Comparison of ENCODE assay signal across 9 cellular contexts in the genomic region with DNA sequence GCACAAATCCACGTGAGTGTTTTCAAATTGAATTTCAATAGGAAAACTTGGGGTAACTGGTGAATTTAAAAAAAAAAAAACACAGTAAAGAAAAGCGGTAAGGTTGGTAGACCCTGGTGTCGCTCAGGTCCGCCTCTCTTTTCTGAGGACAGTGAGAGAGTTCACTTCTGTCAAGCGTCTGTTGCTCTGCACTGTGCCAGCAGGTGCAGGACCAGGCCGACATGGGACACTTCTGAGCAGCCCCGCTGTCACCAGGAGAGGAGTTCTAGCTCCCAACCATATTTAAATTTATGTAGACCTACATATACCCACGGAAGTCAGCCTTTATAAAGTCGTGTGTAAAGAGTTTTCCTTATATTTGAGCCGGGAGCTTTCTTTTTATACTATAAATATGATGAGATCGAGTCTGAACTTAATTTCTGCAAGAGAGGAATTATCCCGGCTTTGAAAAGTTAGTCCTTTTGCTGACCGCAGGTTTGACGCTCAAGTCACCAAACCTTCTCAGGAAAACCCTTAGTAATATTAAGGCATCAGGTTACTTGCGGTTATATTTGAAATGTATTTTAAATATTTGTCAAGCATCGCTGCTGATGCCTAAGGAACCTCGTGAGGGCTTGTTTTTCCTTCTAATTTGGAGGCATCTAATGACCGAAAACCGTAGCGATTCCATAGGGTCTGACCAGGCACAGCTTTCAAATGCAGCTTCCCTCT. TPM values are rescaled to one million over a fixed set of nuclear protein-coding genes. Genes with fewer than 3 reads are reported as not detected.
DNase-seq lines count a peak whose midpoint lies in the region; ATAC-seq and FAIRE-seq lines count a peak whose summit lies in the region.
"Had no signal": no experiment of that assay in that cellular context is flagged by ENCODE, and none has a peak within 500 bp of the region (broad histone marks: within the 10 kb centered on the region; RNA-seq: fewer than 3 reads in every experiment).

No MANE protein-coding gene starts in this region.

- H3K36me3 ChIP-seq in esophagus (ENCODE audit: control insufficient read depth in 2 of 2, insufficient read depth in 2 of 2, low read length in 1 of 2) (no peaks in the 10 kb centered on the region), small intestine (ENCODE audit: control insufficient read depth in 2 of 2, insufficient read depth in 2 of 2, low read length in 2 of 2) (no peaks in the 10 kb centered on the region)

- H3K27me3 ChIP-seq in esophagus (ENCODE audit: control insufficient read depth in 1 of 2, insufficient read depth in 2 of 2, low read length in 2 of 2) (peaks cover 6 to 7% of the 10 kb centered on the region in 2 donors), small intestine (ENCODE audit: control insufficient read depth in 2 of 2, insufficient read depth in 2 of 2, low read length in 2 of 2) (peaks cover 3 to 4% of the 10 kb centered on the region in 2 donors)

- no peak for DNase-seq in Right ventricle myocardium superior
- no peak for DNase-seq in Right ventricle myocardium inferior (ENCODE audit: missing footprints)
- DNase-seq in activated CD4-positive, alpha-beta T cell treated with anti-CD3 and anti-CD28 coated beads for 36 hours = peak; percentile 77
- peak; percentile 38 for DNase-seq in small intestine
- no peak for DNase-seq in iPS-NIHi11 (ENCODE audit: low spot score)
- DNase-seq in nucleus accumbens (lab: John Stamatoyannopoulos, UW) = no peak

- H3K27ac Mint-ChIP-seq in activated CD4-positive, alpha-beta T cell treated with anti-CD3 and anti-CD28 coated beads for 36 hours = peak overlapping the region; percentile 100

- no peaks in the 10 kb centered on the region for H3K9me3 Mint-ChIP-seq in activated CD4-positive, alpha-beta T cell treated with anti-CD3 and anti-CD28 coated beads for 36 hours (ENCODE audit: low read depth)

- no peaks in the 10 kb centered on the region for H3K27me3 Mint-ChIP-seq in activated CD4-positive, alpha-beta T cell treated with anti-CD3 and anti-CD28 coated beads for 36 hours

- peak overlapping the region; percentile 69 for H3K27ac ChIP-seq in esophagus (ENCODE audit: low read depth in 2 of 2, low read length in 1 of 2)
- H3K27ac ChIP-seq in small intestine (ENCODE audit: low read depth in 1 of 2, low read length in 1 of 2) = peak overlapping the region; percentile 66 to 88

- peaks cover 35% of the 10 kb centered on the region for H3K4me1 Mint-ChIP-seq in activated CD4-positive, alpha-beta T cell treated with anti-CD3 and anti-CD28 coated beads for 36 hours

- H3K4me1 ChIP-seq in esophagus (ENCODE audit: control insufficient read depth in 2 of 2, insufficient read depth in 2 of 2, low read length in 1 of 2) (peaks cover 4 to 11% of the 10 kb centered on the region in 2 donors), small intestine (ENCODE audit: control insufficient read depth in 2 of 2, insufficient read depth in 1 of 2, low read depth in 1 of 2, low read length in 1 of 2) (no peaks in the 10 kb centered on the region)

- CTCF ChIA-PET in activated CD4-positive, alpha-beta T cell treated with anti-CD3 and anti-CD28 coated beads for 36 hours (lab: Charles Lee) = interaction anchor here (0.7 to 2.2 kb wide), 11 partner anchors 13 to 162 kb away, joined by 3 to 19 read pairs (median 5); no protein-coding TSS in a partner anchor

- H3K4me3 ChIP-seq in esophagus (ENCODE audit: low read depth in 1 of 2, low read length in 2 of 2) (peak overlapping the region; percentile 61 to 69), small intestine (ENCODE audit: low read depth in 1 of 2, low read length in 2 of 2) (peak overlapping the region; percentile 60 to 64)

- peak; percentile 56 for ATAC-seq in Right ventricle myocardium superior (ENCODE audit: poor library complexity)
- no peak for ATAC-seq in Right ventricle myocardium inferior
- ATAC-seq in HG03196 (IDR thresholded peaks at IDR 0.05; ENCODE audit: unreplicated experiment) = peak; percentile 28
- ATAC-seq in activated CD4-positive, alpha-beta T cell treated with anti-CD3 and anti-CD28 coated beads for 36 hours = peak; percentile 47

- peaks cover 52% of the 10 kb centered on the region for H3K36me3 Mint-ChIP-seq in activated CD4-positive, alpha-beta T cell treated with anti-CD3 and anti-CD28 coated beads for 36 hours (ENCODE audit: low read depth)

- peaks cover 0 to 3% of the 10 kb centered on the region in 2 donors for H3K9me3 ChIP-seq in esophagus (ENCODE audit: control insufficient read depth in 2 of 2, insufficient read depth in 1 of 2, low read depth in 1 of 2, low read length in 1 of 2)
- no peaks in the 10 kb centered on the region for H3K9me3 ChIP-seq in small intestine (ENCODE audit: control insufficient read depth, low read depth)

- intact Hi-C loops in Right ventricle myocardium superior (cut with DNase I) = no loop called here
- intact Hi-C loops in Right ventricle myocardium inferior (cut with DNase I) = no loop called here
- intact Hi-C loops in activated CD4-positive, alpha-beta T cell treated with anti-CD3 and anti-CD28 coated beads for 36 hours (cut with DNase I, micrococcal nuclease) = loop anchor here (1.0 to 5.0 kb wide), 8 partner anchors 12 to 817 kb away; no protein-coding TSS in a partner anchor

- FAIRE-seq in small intestine (lab: Jason Lieb, UNC) = no peak
- FAIRE-seq: endometrium had no signal

- POLR2A ChIA-PET in activated CD4-positive, alpha-beta T cell treated with anti-CD3 and anti-CD28 coated beads for 36 hours (lab: Charles Lee) = interaction anchor here (0.6 to 2.0 kb wide), 6 partner anchors 10 to 99 kb away, joined by 3 to 14 read pairs (median 6); no protein-coding TSS in a partner anchor

- WGBS in esophagus, 2 donors = 13 to 15% methylated on average over 20 of the region's 20 CpGs
- WGBS in small intestine, 3 donors = 12 to 15% (median 14%) methylated on average over 20 of the region's 20 CpGs

- H3K4me3 Mint-ChIP-seq in activated CD4-positive, alpha-beta T cell treated with anti-CD3 and anti-CD28 coated beads for 36 hours = peak overlapping the region; percentile 95

RNA-seq across cellular contexts. Expression of a gene that starts 0.6 kb away (rescaled TPM):
- total RNA-seq in Right ventricle myocardium superior (2.4 TPM), Right ventricle myocardium inferior (3.5 TPM)
- 100 to 1,000 TPM; 245 to 260 TPM for total RNA-seq in activated CD4-positive, alpha-beta T cell treated with anti-CD3 and anti-CD28 coated beads for 36 hours
- polyA plus RNA-seq in esophagus (1 to 10 TPM; 1.0 to 1.1 TPM), small intestine (1 to 10 TPM; 1.8 to 5.9 (median 3.0) TPM)

Comparison
In these comparisons a context has a peak if more than half of its experiments do, and no peak if none do; other contexts are left out.
1. DNase-seq: peak in activated CD4-positive, alpha-beta T cell treated with anti-CD3 and anti-CD28 coated beads for 36 hours (single experiment) and small intestine (single experiment); none in Right ventricle myocardium superior (single experiment), Right ventricle myocardium inferior (single experiment), iPS-NIHi11 (single experiment) and nucleus accumbens (0 of 56).
2. RNA of a gene that starts 0.6 kb away (total RNA-seq): 245 to 260 TPM in activated CD4-positive, alpha-beta T cell treated with anti-CD3 and anti-CD28 coated beads for 36 hours; 3.5 TPM in Right ventricle myocardium inferior (single experiment) and 2.4 TPM in Right ventricle myocardium superior (single experiment); every median in the first group is over 10 times any median in the second.
3. intact Hi-C loops: an anchor here in activated CD4-positive, alpha-beta T cell treated with anti-CD3 and anti-CD28 coated beads for 36 hours (1.0 to 5.0 kb wide); none called in Right ventricle myocardium superior and Right ventricle myocardium inferior.